In genomic region chr2:163374282-163374681, GRCh38 we compare ENCODE assay signal across 25 cellular contexts.
"Had no signal": no experiment of that assay in that cellular context is flagged by ENCODE, and none has a peak within 500 bp of the region (broad histone marks: within the 10 kb centered on the region; RNA-seq: fewer than 3 reads in every experiment).

No MANE protein-coding gene starts in this region.

- DNase-seq: colonic mucosa; cortex of kidney; dermis blood vessel endothelial cell; dorsolateral prefrontal cortex; effector CD4-positive, alpha-beta T cell; effector CD8-positive, alpha-beta T cell; effector memory CD4-positive, alpha-beta T cell; effector memory CD8-positive, alpha-beta T cell; endodermal cell; erythroblast; esophagus squamous epithelium; foreskin fibroblast; foreskin keratinocyte; foreskin melanocyte; gastrocnemius medialis; glutamatergic neuron; head of caudate nucleus; heart left ventricle; heart right ventricle had no signal

- H3K27me3 Mint-ChIP-seq: dendritic cell treated with granulocyte-macrophage colony-stimulating factor and Interleukin-4, amounts not matched to agents 40 ng/mL and 50 ng/mL, for 4 days; effector memory CD8-positive, alpha-beta T cell had no signal

- H3K4me3 Mint-ChIP-seq: dendritic cell treated with granulocyte-macrophage colony-stimulating factor and Interleukin-4, amounts not matched to agents 40 ng/mL and 50 ng/mL, for 4 days; effector memory CD8-positive, alpha-beta T cell; endodermal cell had no signal

- H3K79me2 ChIP-seq: hepatocyte had no signal

- H3K4me3 ChIP-seq: colonic mucosa, coronary artery, dorsolateral prefrontal cortex, esophagus muscularis mucosa, esophagus squamous epithelium, gastrocnemius medialis, heart left ventricle, heart right ventricle, hepatocyte had no signal

- ATAC-seq: effector memory CD8-positive, alpha-beta T cell; esophagus mucosa; foreskin keratinocyte; gastrocnemius medialis; heart left ventricle; heart right ventricle had no signal

- H3K9me3 ChIP-seq: colonic mucosa, esophagus muscularis mucosa, esophagus squamous epithelium, gastrocnemius medialis, heart right ventricle had no signal

- H3K9me3 Mint-ChIP-seq: dendritic cell treated with granulocyte-macrophage colony-stimulating factor and Interleukin-4, amounts not matched to agents 40 ng/mL and 50 ng/mL, for 4 days had no signal

- H3K4me1 ChIP-seq: colonic mucosa, esophagus muscularis mucosa, esophagus squamous epithelium, foreskin keratinocyte, gastrocnemius medialis, heart left ventricle, heart right ventricle had no signal

- H3K36me3 ChIP-seq: colonic mucosa, esophagus muscularis mucosa, esophagus squamous epithelium, gastrocnemius medialis, heart left ventricle, heart right ventricle had no signal

- H2AFZ ChIP-seq: hepatocyte had no signal

- H3K27me3 ChIP-seq: colonic mucosa, esophagus muscularis mucosa, esophagus squamous epithelium, foreskin keratinocyte, gastrocnemius medialis, heart left ventricle, heart right ventricle, hepatocyte had no signal

- H3K27ac ChIP-seq: colonic mucosa, coronary artery, dorsolateral prefrontal cortex, epithelial cell of prostate, esophagus muscularis mucosa, esophagus squamous epithelium, foreskin keratinocyte, gastrocnemius medialis, heart left ventricle, heart right ventricle, hepatocyte had no signal

- H3K4me2 ChIP-seq: hepatocyte had no signal

- H3K27ac Mint-ChIP-seq: dendritic cell treated with granulocyte-macrophage colony-stimulating factor and Interleukin-4, amounts not matched to agents 40 ng/mL and 50 ng/mL, for 4 days; effector memory CD8-positive, alpha-beta T cell; endodermal cell had no signal
